In the genomic region with DNA sequence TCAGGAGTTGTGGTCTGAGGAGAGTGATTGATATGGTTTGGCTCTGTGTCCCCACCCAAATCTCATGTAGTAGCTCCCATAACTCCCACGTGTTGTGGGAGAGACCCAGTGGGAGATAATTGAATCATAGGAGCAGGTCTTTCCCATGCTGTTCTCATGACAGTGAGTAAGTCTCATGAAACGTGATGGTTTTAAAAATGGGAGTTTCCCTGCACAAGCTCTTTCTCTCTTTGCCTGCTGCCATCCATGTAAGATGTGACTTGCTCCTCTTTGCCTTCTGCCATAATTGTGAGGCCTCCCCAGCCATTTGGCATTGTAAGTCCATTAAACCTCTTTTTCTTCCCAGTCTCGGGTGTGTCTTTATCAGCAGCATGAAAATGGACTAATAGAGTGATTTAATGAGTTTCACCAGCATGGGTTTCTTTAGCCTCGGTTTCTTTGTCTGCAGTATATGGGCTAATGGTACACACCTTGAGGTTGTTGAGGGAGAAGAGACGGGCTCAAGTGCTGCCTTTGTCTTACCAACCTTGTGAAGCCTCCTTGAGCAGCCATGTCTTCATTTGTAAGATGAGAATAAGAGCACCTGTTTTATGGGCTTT, we compare ENCODE assay signal across 1 cellular context. TPM values are rescaled to one million over a fixed set of nuclear protein-coding genes. Genes with fewer than 3 reads are reported as not detected.
"Had no signal": no experiment of that assay in that cellular context is flagged by ENCODE, and none has a peak within 500 bp of the region (broad histone marks: within the 10 kb centered on the region; RNA-seq: fewer than 3 reads in every experiment).

No MANE protein-coding gene starts in this region.

RNA-seq across cellular contexts. Expression of a gene that starts 42.5 kb away (rescaled TPM):
- polyA plus RNA-seq: naive thymus-derived CD8-positive, alpha-beta T cell had no signal
